ENCODE assay signal across 26 cellular contexts in the genomic region with DNA sequence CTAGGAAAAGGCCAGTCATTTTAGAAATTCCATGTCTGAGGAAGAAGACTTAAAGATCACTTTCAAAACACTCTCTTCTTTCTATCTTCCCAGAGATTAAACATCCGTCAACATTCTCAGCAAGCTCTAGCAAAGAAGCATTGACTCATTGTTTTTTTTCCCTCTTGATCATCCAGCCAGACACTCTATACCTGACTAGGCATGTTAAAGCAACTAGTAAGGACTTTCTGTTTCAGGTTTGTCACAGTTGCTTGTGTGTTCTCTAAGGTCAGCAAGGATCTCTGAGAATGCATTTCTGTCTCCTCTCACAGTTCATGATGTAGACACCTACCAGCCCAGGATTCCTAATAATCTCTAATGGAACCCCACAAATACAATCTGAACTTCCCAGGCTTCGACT.
DNase-seq lines count a peak whose midpoint lies in the region; ATAC-seq and TF ChIP-seq lines count a peak whose summit lies in the region.
"Had no signal": no experiment of that assay in that cellular context is flagged by ENCODE, and none has a peak within 500 bp of the region (broad histone marks: within the 10 kb centered on the region; RNA-seq: fewer than 3 reads in every experiment).

No MANE protein-coding gene starts in this region.

- ATAC-seq in RWPE2 (ENCODE audit: low read depth), result peak; percentile 68; the same call in 2 of the 3 replicates
- ATAC-seq in esophagus mucosa, result peak; percentile 55
- no peak for ATAC-seq in HG02884 (IDR thresholded peaks at IDR 0.05; ENCODE audit: unreplicated experiment)
- ATAC-seq: HepG2, K562, Right ventricle myocardium inferior had no signal

- peak; percentile 11 for DNase-seq in MCF 10A (ENCODE audit: unreplicated experiment)
- DNase-seq in breast epithelium (ENCODE audit: low spot score in 2 of 2), result no peak
- DNase-seq in RWPE2 (ENCODE audit: low spot score), result no peak
- DNase-seq in activated CD4-positive, alpha-beta T cell treated with anti-CD3 and anti-CD28 coated beads, Interleukin-2, amount 50 U/mL, for 1 hour, result no peak
- DNase-seq in DMS153 treated with DMSO at 0.1 percent for 48 hours (lab: John Stamatoyannopoulos, UW; ENCODE audit: unreplicated experiment), result no peak
- no peak for DNase-seq in substantia nigra (lab: John Stamatoyannopoulos, UW)
- DNase-seq: 8988T; CD8-positive, alpha-beta memory T cell; DMS79; MV-4-11; NCI-H1105 treated with DMSO at 0.1 percent for 48 hours; NCI-H1694; NCI-H2081; NCI-H2171; NCI-H345; NCI-H524; NCI-H774; NK-92 treated with Interleukin-12 subunit alpha and Interleukin-12 subunit beta, amount 100 ng/mL, for 24 hours; Peyer's patch had no signal

- H3K27me3 ChIP-seq in breast epithelium (peaks cover 0 to 26% of the 10 kb centered on the region in 2 donors), RWPE2 (ENCODE audit: insufficient read depth, poor library complexity, severe bottlenecking) (no peaks in the 10 kb centered on the region)
- H3K27me3 ChIP-seq: Peyer's patch, SJSA1 had no signal

- CTCF ChIA-PET in MCF 10A (lab: Yijun Ruan, JAX), result no interaction called here

- H3K27ac Mint-ChIP-seq in MCF 10A (ENCODE audit: low read depth, unreplicated experiment), result peak overlapping the region; percentile 37
- H3K27ac Mint-ChIP-seq: CD8-positive, alpha-beta memory T cell had no signal

- H3K36me3 ChIP-seq in breast epithelium, result no peaks in the 10 kb centered on the region
- H3K36me3 ChIP-seq in RWPE2 (ENCODE audit: low read depth), result no peaks in the 10 kb centered on the region
- H3K36me3 ChIP-seq: Peyer's patch, SJSA1 had no signal

- BruUV-seq in MCF 10A (replicated peaks; lab: Mats Ljungman, UMichigan), result no TSS peak

- no peaks in the 10 kb centered on the region for H3K4me1 ChIP-seq in breast epithelium
- no peaks in the 10 kb centered on the region for H3K4me1 ChIP-seq in RWPE2 (ENCODE audit: insufficient read depth, poor library complexity, severe bottlenecking)
- H3K4me1 ChIP-seq: Peyer's patch, SJSA1 had no signal

- no peaks in the 10 kb centered on the region for H3K4me1 Mint-ChIP-seq in MCF 10A (ENCODE audit: insufficient read depth, unreplicated experiment)
- H3K4me1 Mint-ChIP-seq: CD8-positive, alpha-beta memory T cell had no signal

- H3K4me3 ChIP-seq in breast epithelium, result no peak overlapping the region
- no peak overlapping the region for H3K4me3 ChIP-seq in RWPE2 (ENCODE audit: severe bottlenecking)
- H3K4me3 ChIP-seq: K562, Peyer's patch, SJSA1 had no signal

- H3K4me3 Mint-ChIP-seq in MCF 10A (ENCODE audit: unreplicated experiment), result no peak overlapping the region
- H3K4me3 Mint-ChIP-seq: CD8-positive, alpha-beta memory T cell had no signal

- no peak for TF ChIP-seq POLR2A in breast epithelium (IDR thresholded peaks at IDR 0.05)

- H3K9me3 Mint-ChIP-seq in MCF 10A (ENCODE audit: unreplicated experiment), result no peaks in the 10 kb centered on the region

- no peak overlapping the region for H3K27ac ChIP-seq in breast epithelium
- no peak overlapping the region for H3K27ac ChIP-seq in RWPE2 (ENCODE audit: poor library complexity, severe bottlenecking)
- H3K27ac ChIP-seq in substantia nigra (ENCODE audit: low read depth, low read length, poor library complexity, severe bottlenecking), result no peak overlapping the region
- H3K27ac ChIP-seq: C4-2B, Peyer's patch, SJSA1 had no signal

- intact Hi-C loops in MCF 10A (cut with micrococcal nuclease) (no loop called here), breast epithelium (cut with DNase I; ENCODE audit: low total_unique reads) (no loop called here)

- H3K36me3 Mint-ChIP-seq in MCF 10A (ENCODE audit: insufficient read depth, unreplicated experiment), result no peaks in the 10 kb centered on the region
- H3K36me3 Mint-ChIP-seq: CD8-positive, alpha-beta memory T cell had no signal

- TF ChIP-seq CTCF in MCF 10A (IDR thresholded peaks at IDR 0.05; ENCODE audit: unreplicated experiment) (no peak), breast epithelium (IDR thresholded peaks at IDR 0.05) (no peak), RWPE2 (IDR thresholded peaks at IDR 0.05; ENCODE audit: poor library complexity, severe bottlenecking) (no peak)

- POLR2A ChIA-PET in MCF 10A (lab: Yijun Ruan, JAX), result no interaction called here

- no peaks in the 10 kb centered on the region for H3K9me3 ChIP-seq in breast epithelium
- no peaks in the 10 kb centered on the region for H3K9me3 ChIP-seq in RWPE2 (ENCODE audit: severe bottlenecking)
- H3K9me3 ChIP-seq: Peyer's patch, SJSA1 had no signal

- H3K27me3 Mint-ChIP-seq in MCF 10A (ENCODE audit: insufficient read depth, unreplicated experiment), result peaks cover 56% of the 10 kb centered on the region
